In genomic region chr5:61334224-61335196, GRCh38 we compare ENCODE assay signal across 8 cellular contexts. TPM values are rescaled to one million over a fixed set of nuclear protein-coding genes. Genes with fewer than 3 reads are reported as not detected.
DNase-seq lines count a peak whose midpoint lies in the region; ATAC-seq and TF ChIP-seq lines count a peak whose summit lies in the region.

No MANE protein-coding gene starts in this region.

- DNase-seq in foreskin keratinocyte: peak in 1 of 2 donors; percentile 25
- peak; percentile 71 for DNase-seq in renal cortical epithelial cell (ENCODE audit: low read depth)
- DNase-seq in stimulated activated CD4-positive, alpha-beta T cell treated with anti-CD3 and anti-CD28 coated beads, Interleukin-2, amount 100 ng/mL, for 24 hours: no peak

- TF ChIP-seq CTCF in HEK293 (tag by site-specific recombination; IDR thresholded peaks at IDR 0.05) (no peak), VCaP (conservative IDR thresholded peaks at IDR 0.05) (no peak), foreskin keratinocyte (conservative IDR thresholded peaks at IDR 0.05) (no peak)

- no peaks in the 10 kb centered on the region for H3K27me3 ChIP-seq in foreskin keratinocyte

- POLR2A ChIA-PET in HEK293 (lab: Yijun Ruan, JAX): interaction anchor here (0.6 to 1.4 kb wide), 5 partner anchors 16 to 350 kb away, joined by 3 to 4 read pairs (median 4); no protein-coding TSS in a partner anchor

- ATAC-seq in foreskin keratinocyte (no peak), HG03521 (IDR thresholded peaks at IDR 0.05; ENCODE audit: unreplicated experiment) (no peak), HG03025 (IDR thresholded peaks at IDR 0.05; ENCODE audit: low FRiP score, unreplicated experiment) (no peak), HG03280 (IDR thresholded peaks at IDR 0.05; ENCODE audit: unreplicated experiment) (no peak)

- H3K9me3 ChIP-seq in HEK293 (ENCODE audit: control insufficient read depth, insufficient read depth, low read depth, low read length): no peaks in the 10 kb centered on the region; the same call in 1 of the 2 replicates

- CTCF ChIA-PET in HEK293 (lab: Yijun Ruan, JAX): interaction anchor here (0.6 to 1.0 kb wide), 6 partner anchors 20 to 568 kb away, joined by 3 to 5 read pairs (median 3); no protein-coding TSS in a partner anchor

- H3K4me1 ChIP-seq in HEK293 (ENCODE audit: control insufficient read depth, insufficient read depth, low read length): peaks cover 4% of the 10 kb centered on the region
- peaks cover 7% of the 10 kb centered on the region for H3K4me1 ChIP-seq in foreskin keratinocyte

- no peaks in the 10 kb centered on the region for H3K36me3 ChIP-seq in HEK293 (ENCODE audit: control insufficient read depth in 2 of 2, insufficient read depth in 1 of 2, low read length in 2 of 2)

- no peak overlapping the region for H3K27ac ChIP-seq in HEK293 (ENCODE audit: extremely low read depth, low read depth, low read length)
- H3K27ac ChIP-seq in VCaP: peak overlapping the region; percentile 81
- peak overlapping the region; percentile 79 for H3K27ac ChIP-seq in foreskin keratinocyte

- peak overlapping the region; percentile 99 for H3K4me3 ChIP-seq in HEK293 (ENCODE audit: low read depth, low read length)

TF ChIP-seq in HEK293, 187 proteins besides CTCF, POLR2A, EP300 and RAD21:
- TF ChIP-seq, protein P1, sequence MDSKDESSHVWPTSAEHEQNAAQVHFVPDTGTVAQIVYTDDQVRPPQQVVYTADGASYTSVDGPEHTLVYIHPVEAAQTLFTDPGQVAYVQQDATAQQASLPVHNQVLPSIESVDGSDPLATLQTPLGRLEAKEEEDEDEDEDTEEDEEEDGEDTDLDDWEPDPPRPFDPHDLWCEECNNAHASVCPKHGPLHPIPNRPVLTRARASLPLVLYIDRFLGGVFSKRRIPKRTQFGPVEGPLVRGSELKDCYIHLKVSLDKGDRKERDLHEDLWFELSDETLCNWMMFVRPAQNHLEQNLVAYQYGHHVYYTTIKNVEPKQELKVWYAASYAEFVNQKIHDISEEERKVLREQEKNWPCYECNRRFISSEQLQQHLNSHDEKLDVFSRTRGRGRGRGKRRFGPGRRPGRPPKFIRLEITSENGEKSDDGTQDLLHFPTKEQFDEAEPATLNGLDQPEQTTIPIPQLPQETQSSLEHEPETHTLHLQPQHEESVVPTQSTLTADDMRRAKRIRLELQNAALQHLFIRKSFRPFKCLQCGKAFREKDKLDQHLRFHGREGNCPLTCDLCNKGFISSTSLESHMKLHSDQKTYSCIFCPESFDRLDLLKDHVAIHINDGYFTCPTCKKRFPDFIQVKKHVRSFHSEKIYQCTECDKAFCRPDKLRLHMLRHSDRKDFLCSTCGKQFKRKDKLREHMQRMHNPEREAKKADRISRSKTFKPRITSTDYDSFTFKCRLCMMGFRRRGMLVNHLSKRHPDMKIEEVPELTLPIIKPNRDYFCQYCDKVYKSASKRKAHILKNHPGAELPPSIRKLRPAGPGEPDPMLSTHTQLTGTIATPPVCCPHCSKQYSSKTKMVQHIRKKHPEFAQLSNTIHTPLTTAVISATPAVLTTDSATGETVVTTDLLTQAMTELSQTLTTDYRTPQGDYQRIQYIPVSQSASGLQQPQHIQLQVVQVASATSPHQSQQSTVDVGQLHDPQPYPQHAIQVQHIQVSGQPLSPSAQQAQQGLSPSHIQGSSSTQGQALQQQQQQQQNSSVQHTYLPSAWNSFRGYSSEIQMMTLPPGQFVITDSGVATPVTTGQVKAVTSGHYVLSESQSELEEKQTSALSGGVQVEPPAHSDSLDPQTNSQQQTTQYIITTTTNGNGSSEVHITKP (tag by site-specific recombination; IDR thresholded peaks at IDR 0.05): peak; percentile 63
- TF ChIP-seq TRIM28 (IDR thresholded peaks at IDR 0.05; ENCODE audit: borderline replicate concordance, low read length) (peak; percentile 72; the same call in 1 of the 2 replicates), ZNF10 (tag by site-specific recombination; IDR thresholded peaks at IDR 0.05) (peak; percentile 61; the same call in 1 of the 2 replicates), ZNF473 (tag by site-specific recombination; IDR thresholded peaks at IDR 0.05) (no peak), MZF1 (tag by site-specific recombination; IDR thresholded peaks at IDR 0.05; ENCODE audit: borderline replicate concordance) (peak; percentile 55; the same call in 1 of the 2 replicates), ZNF223 (tag by site-specific recombination; IDR thresholded peaks at IDR 0.05) (0 out of 2 replicates have a peak, but pooled peaks have one; percentile 59), ZBTB48 (tag by site-specific recombination; IDR thresholded peaks at IDR 0.05) (peak; percentile 45; the same call in 1 of the 2 replicates), WT1 (tag by site-specific recombination; IDR thresholded peaks at IDR 0.05) (peak; percentile 75), ZNF341 (tag by site-specific recombination; IDR thresholded peaks at IDR 0.05; ENCODE audit: low read depth) (peak; percentile 67), PRDM2 (tag by site-specific recombination; IDR thresholded peaks at IDR 0.05; ENCODE audit: borderline replicate concordance) (no peak), ZNF362 (tag by site-specific recombination; IDR thresholded peaks at IDR 0.05) (peak; percentile 41; the same call in 1 of the 2 replicates), ZNF830 (tag by site-specific recombination; IDR thresholded peaks at IDR 0.05; ENCODE audit: low read depth) (no peak)

RNA-seq across cellular contexts. Expression of gene ZSWIM6, which starts 2.5 kb away (rescaled TPM):
- 6.4 and 6.8 TPM in 2 replicates for total RNA-seq in foreskin keratinocyte
- 1.4 and 1.6 TPM in 2 replicates for polyA plus RNA-seq in foreskin keratinocyte
- 11.6 and 20.7 TPM in 2 replicates for total RNA-seq in renal cortical epithelial cell
